10 cellular contexts compared by ENCODE assay signal in the genomic region with DNA sequence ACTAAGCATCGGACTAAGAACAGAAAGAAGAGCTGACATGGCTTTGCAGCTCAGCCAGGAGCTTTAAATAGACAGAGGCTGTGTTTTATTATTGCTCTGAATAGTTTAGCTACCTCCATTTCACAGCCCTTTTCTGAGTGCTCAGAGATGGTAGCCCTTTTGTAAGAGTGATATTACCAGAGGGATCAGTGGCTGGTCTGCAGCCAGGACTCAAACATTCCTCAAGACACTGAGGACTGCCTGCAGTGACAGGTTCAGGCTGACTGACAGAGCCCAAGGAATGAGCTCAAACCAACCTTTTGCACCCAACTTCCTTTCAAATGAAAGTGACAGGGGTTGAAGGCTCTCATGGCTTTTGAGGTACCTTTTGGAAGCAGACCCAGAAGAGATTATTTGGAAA.
DNase-seq lines count a peak whose midpoint lies in the region; ATAC-seq and TF ChIP-seq lines count a peak whose summit lies in the region.
"Had no signal": no experiment of that assay in that cellular context is flagged by ENCODE, and none has a peak within 500 bp of the region (broad histone marks: within the 10 kb centered on the region; RNA-seq: fewer than 3 reads in every experiment).

No MANE protein-coding gene starts in this region.

- peak; percentile 48 for DNase-seq in activated CD8-positive, alpha-beta memory T cell treated with anti-CD3 and anti-CD28 coated beads, Interleukin-2, amount 10 ng/mL, durations not matched to agents 7 days and 5 days
- no peak for DNase-seq in activated CD8-positive, alpha-beta memory T cell treated with anti-CD3 and anti-CD28 coated beads, Interleukin-2, amount 50 U/mL, for 4 hours
- DNase-seq in adipocyte (ENCODE audit: low read depth): peak; percentile 23
- peak; percentile 10 for DNase-seq in medulla oblongata (ENCODE audit: extremely low spot score)
- no peak for DNase-seq in PC-3
- DNase-seq in NCI-H774 (lab: John Stamatoyannopoulos, UW): no peak
- no peak for DNase-seq in effector CD4-positive, alpha-beta T cell
- DNase-seq: pancreas had no signal

- no peak overlapping the region for H3K9ac ChIP-seq in adipocyte (ENCODE audit: low read length)
- no peak overlapping the region for H3K9ac ChIP-seq in PC-3 (ENCODE audit: low read length)

- H3K27ac Mint-ChIP-seq in activated CD8-positive, alpha-beta memory T cell treated with anti-CD3 and anti-CD28 coated beads, Interleukin-2, amount 10 ng/mL, durations not matched to agents 7 days and 5 days: peak overlapping the region; percentile 96

- no peaks in the 10 kb centered on the region for H4K20me1 ChIP-seq in PC-3 (ENCODE audit: low read length)

- peaks cover 24% of the 10 kb centered on the region for H3K4me1 Mint-ChIP-seq in activated CD8-positive, alpha-beta memory T cell treated with anti-CD3 and anti-CD28 coated beads, Interleukin-2, amount 10 ng/mL, durations not matched to agents 7 days and 5 days

- H3K27me3 ChIP-seq in adipocyte (replicated peaks; ENCODE audit: control insufficient read depth, insufficient read depth, low read length) (no peaks in the 10 kb centered on the region), PC-3 (ENCODE audit: low read length) (no peaks in the 10 kb centered on the region)
- H3K27me3 ChIP-seq: pancreas had no signal

- POLR2A ChIA-PET in PC-3 (lab: Charles Lee; ENCODE audit: unreplicated experiment): interaction anchor here (0.6 kb wide), 1 partner anchor 600 kb away, joined by 4 read pairs; no protein-coding TSS in a partner anchor

- H3K27me3 Mint-ChIP-seq in activated CD8-positive, alpha-beta memory T cell treated with anti-CD3 and anti-CD28 coated beads, Interleukin-2, amount 10 ng/mL, durations not matched to agents 7 days and 5 days: no peaks in the 10 kb centered on the region

- H3K27ac ChIP-seq in PC-3 (ENCODE audit: low read length): no peak overlapping the region
- H3K27ac ChIP-seq: pancreas, VCaP had no signal

- CTCF ChIA-PET in activated CD8-positive, alpha-beta memory T cell treated with anti-CD3 and anti-CD28 coated beads, Interleukin-2, amount 10 ng/mL, durations not matched to agents 7 days and 5 days (lab: Charles Lee): interaction anchor here (1.6 kb wide), 1 partner anchor 845 kb away, joined by 5 read pairs; the partner anchor contains the start of gene CUL5
- CTCF ChIA-PET in PC-3 (lab: Charles Lee): no interaction called here

- no peaks in the 10 kb centered on the region for H3K9me3 ChIP-seq in adipocyte (ENCODE audit: control insufficient read depth, low read length)
- H3K9me3 ChIP-seq in PC-3 (ENCODE audit: low read length): no peaks in the 10 kb centered on the region
- H3K9me3 ChIP-seq: pancreas had no signal

- peak overlapping the region; percentile 76 for H3K4me3 Mint-ChIP-seq in activated CD8-positive, alpha-beta memory T cell treated with anti-CD3 and anti-CD28 coated beads, Interleukin-2, amount 10 ng/mL, durations not matched to agents 7 days and 5 days

- H2AFZ ChIP-seq in PC-3 (ENCODE audit: low read length): no peak overlapping the region

- H3K9me3 Mint-ChIP-seq in activated CD8-positive, alpha-beta memory T cell treated with anti-CD3 and anti-CD28 coated beads, Interleukin-2, amount 10 ng/mL, durations not matched to agents 7 days and 5 days (ENCODE audit: low read depth): no peaks in the 10 kb centered on the region

- H3K4me1 ChIP-seq in adipocyte (ENCODE audit: control insufficient read depth, insufficient read depth, low read length) (peaks cover 13% of the 10 kb centered on the region), PC-3 (ENCODE audit: insufficient read depth, low read length) (peaks cover 18% of the 10 kb centered on the region)
- H3K4me1 ChIP-seq: pancreas had no signal

- no peak overlapping the region for H3K4me2 ChIP-seq in PC-3 (ENCODE audit: low read length)

- H3K36me3 ChIP-seq in adipocyte (ENCODE audit: control insufficient read depth, insufficient read depth, low read length, severe bottlenecking): no peaks in the 10 kb centered on the region
- H3K36me3 ChIP-seq in PC-3 (ENCODE audit: low read depth, low read length): peaks cover 6% of the 10 kb centered on the region; the same call in 1 of the 2 replicates
- H3K36me3 ChIP-seq: pancreas had no signal

- intact Hi-C loops in PC-3 (cut with micrococcal nuclease): no loop called here

- H3K36me3 Mint-ChIP-seq in activated CD8-positive, alpha-beta memory T cell treated with anti-CD3 and anti-CD28 coated beads, Interleukin-2, amount 10 ng/mL, durations not matched to agents 7 days and 5 days: peaks cover 10% of the 10 kb centered on the region

- peak; percentile 57 for ATAC-seq in activated CD8-positive, alpha-beta memory T cell treated with anti-CD3 and anti-CD28 coated beads, Interleukin-2, amount 10 ng/mL, durations not matched to agents 7 days and 5 days
- ATAC-seq in HG03095 (IDR thresholded peaks at IDR 0.05; ENCODE audit: unreplicated experiment) (peak; percentile 47), PC-3 (no peak)

- peak overlapping the region; percentile 60 for H3K4me3 ChIP-seq in adipocyte (ENCODE audit: low read length)
- no peak overlapping the region for H3K4me3 ChIP-seq in PC-3 (ENCODE audit: low read length)
- H3K4me3 ChIP-seq: pancreas had no signal

- H3K9me2 ChIP-seq in PC-3 (replicated peaks; ENCODE audit: low read length): no peaks in the 10 kb centered on the region

- no peaks in the 10 kb centered on the region for H3K79me2 ChIP-seq in PC-3 (ENCODE audit: low read length)

- no peak for TF ChIP-seq CTCF in PC-3 (conservative IDR thresholded peaks at IDR 0.05; ENCODE audit: low read depth, low read length)

- BruUV-seq in PC-3 (replicated peaks; lab: Mats Ljungman, UMichigan): no TSS peak

- H3F3A ChIP-seq in PC-3 (ENCODE audit: low read length, unreplicated experiment): no peaks in the 10 kb centered on the region

Comparison
In these comparisons a context has a peak if more than half of its experiments do, and no peak if none do; other contexts are left out.
1. DNase-seq: peak in activated CD8-positive, alpha-beta memory T cell treated with anti-CD3 and anti-CD28 coated beads, Interleukin-2, amount 10 ng/mL, durations not matched to agents 7 days and 5 days (single experiment), adipocyte (single experiment) and medulla oblongata (single experiment); none in activated CD8-positive, alpha-beta memory T cell treated with anti-CD3 and anti-CD28 coated beads, Interleukin-2, amount 50 U/mL, for 4 hours (single experiment), PC-3 (single experiment), NCI-H774 (single experiment) and effector CD4-positive, alpha-beta T cell (single experiment).